ENCODE assay signal across 8 cellular contexts in the genomic region with DNA sequence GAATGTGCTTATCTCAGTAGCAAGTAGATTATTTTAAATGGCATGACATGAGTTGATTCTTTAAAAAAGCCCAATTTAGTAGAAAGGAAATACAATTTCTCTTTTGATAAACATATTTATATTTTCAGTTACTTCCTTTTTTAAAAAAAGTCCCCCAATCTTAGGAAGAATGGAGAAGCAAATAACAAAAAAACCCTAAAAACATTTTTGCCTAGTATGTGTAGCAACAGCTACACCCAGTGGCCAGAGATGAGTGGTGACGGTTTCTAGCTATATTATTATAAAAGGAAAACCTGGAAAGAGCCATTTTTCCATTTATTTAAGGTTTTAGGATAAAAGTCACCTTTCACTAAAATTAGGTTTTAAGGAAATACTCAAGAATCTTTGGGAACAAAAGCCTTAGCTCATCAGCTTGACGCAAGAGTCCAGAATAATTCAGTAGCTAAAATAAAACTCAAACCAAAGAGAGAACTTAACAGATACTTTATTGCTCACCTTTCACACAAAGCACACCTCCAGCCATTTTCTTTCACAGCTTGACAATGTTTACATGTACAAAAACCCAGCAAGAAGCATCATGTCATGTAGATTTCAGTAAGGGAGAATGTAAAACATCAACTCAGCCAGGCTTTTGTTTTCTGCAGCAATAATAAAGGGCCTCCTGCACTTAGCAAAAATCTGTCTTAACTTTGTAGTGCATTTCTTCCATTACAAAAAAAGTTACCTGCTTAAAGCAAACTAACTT. TPM values are rescaled to one million over a fixed set of nuclear protein-coding genes. Genes with fewer than 3 reads are reported as not detected.
DNase-seq lines count a peak whose midpoint lies in the region; ATAC-seq and TF ChIP-seq lines count a peak whose summit lies in the region.

No MANE protein-coding gene starts in this region.

- no peak for TF ChIP-seq POLR2A in right lobe of liver (IDR thresholded peaks at IDR 0.05)

- no peaks in the 10 kb centered on the region for H3K79me2 ChIP-seq in OCI-LY1 (ENCODE audit: insufficient read depth, low read length)

- no peaks in the 10 kb centered on the region for H3K9me3 ChIP-seq in OCI-LY1 (ENCODE audit: low read length)
- no peaks in the 10 kb centered on the region for H3K9me3 ChIP-seq in right lobe of liver

- no peak overlapping the region for H3K4me2 ChIP-seq in OCI-LY1 (ENCODE audit: low read length)

- peak; percentile 63 for ATAC-seq in HG02678 (IDR thresholded peaks at IDR 0.05; ENCODE audit: unreplicated experiment)
- ATAC-seq in right lobe of liver: peak; percentile 69 to 86 (median 80)
- no peak for ATAC-seq in GM21423 (IDR thresholded peaks at IDR 0.05; ENCODE audit: unreplicated experiment)

- H3F3A ChIP-seq in OCI-LY1 (ENCODE audit: insufficient read depth, low read length): peaks cover 13% of the 10 kb centered on the region; the same call in 1 of the 2 replicates

- peaks cover 12% of the 10 kb centered on the region for H3K4me1 ChIP-seq in OCI-LY1 (ENCODE audit: insufficient read depth, low read length, severe bottlenecking)
- no peaks in the 10 kb centered on the region for H3K4me1 ChIP-seq in right lobe of liver

- H3K27ac ChIP-seq in OCI-LY1 (ENCODE audit: low read depth, low read length, poor library complexity, severe bottlenecking) (no peak overlapping the region), right lobe of liver (no peak overlapping the region)

- 11% methylated on average over 2 of the region's 2 CpGs for WGBS in right lobe of liver (ENCODE audit: insufficient coverage, low coverage, low lambda C conversion rate, missing lambda C conversion rate)

- intact Hi-C loops in right lobe of liver (cut with DNase I): loop anchor here (10.0 kb wide), 1 partner anchor 169 kb away; no protein-coding TSS in a partner anchor

- H3K4me3 ChIP-seq in OCI-LY1 (ENCODE audit: low read depth, low read length, poor library complexity, severe bottlenecking) (no peak overlapping the region), right lobe of liver (no peak overlapping the region)

- H3K36me3 ChIP-seq in OCI-LY1 (ENCODE audit: insufficient read depth, low read length): peaks cover 59% of the 10 kb centered on the region
- peaks cover 0 to 20% (median 10%) of the 10 kb centered on the region in 4 donors for H3K36me3 ChIP-seq in right lobe of liver

- no peak overlapping the region for H2AFZ ChIP-seq in OCI-LY1 (ENCODE audit: low read length)

- peak; percentile 26 for DNase-seq in stimulated activated CD4-positive, alpha-beta T cell treated with anti-CD3 and anti-CD28 coated beads, Interleukin-4, amount 100 ng/mL, for 24 hours
- no peak for DNase-seq in stimulated activated CD4-positive, alpha-beta T cell treated with anti-CD3 and anti-CD28 coated beads, Interleukin-12 subunit alpha, Interleukin-12 subunit beta, amount 100 ng/mL, for 4 hours
- DNase-seq in cerebellar cortex (ENCODE audit: low spot score): peak; percentile 33
- DNase-seq in right lobe of liver: no peak
- DNase-seq in effector CD8-positive, alpha-beta T cell (lab: John Stamatoyannopoulos, UW): no peak

- peak; percentile 96 for TF ChIP-seq CTCF in OCI-LY1 (IDR thresholded peaks at IDR 0.05; ENCODE audit: low read length)
- TF ChIP-seq CTCF in right lobe of liver (IDR thresholded peaks at IDR 0.05): peak; percentile 73 to 86 (median 80)

- H3K27me3 ChIP-seq in OCI-LY1 (ENCODE audit: insufficient read depth, low read length) (no peaks in the 10 kb centered on the region), right lobe of liver (no peaks in the 10 kb centered on the region)

- no peaks in the 10 kb centered on the region for H4K20me1 ChIP-seq in OCI-LY1 (ENCODE audit: insufficient read depth, low read length)

- H3K9me2 ChIP-seq in OCI-LY1 (ENCODE audit: low read depth, low read length): no peaks in the 10 kb centered on the region

- H3K9ac ChIP-seq in OCI-LY1 (ENCODE audit: low read length): no peak overlapping the region

RNA-seq across cellular contexts. Expression of a gene that starts 15.7 kb away (rescaled TPM):
- 100 to 1,000 TPM in 1 of 6 experiments, 10 to 100 TPM in 5; 19.8 to 118 (median 28.0) TPM for total RNA-seq in right lobe of liver

Comparison
In these comparisons a context has a peak if more than half of its experiments do, and no peak if none do; other contexts are left out.
1. DNase-seq: peak in stimulated activated CD4-positive, alpha-beta T cell treated with anti-CD3 and anti-CD28 coated beads, Interleukin-4, amount 100 ng/mL, for 24 hours (single experiment) and cerebellar cortex (single experiment); none in stimulated activated CD4-positive, alpha-beta T cell treated with anti-CD3 and anti-CD28 coated beads, Interleukin-12 subunit alpha, Interleukin-12 subunit beta, amount 100 ng/mL, for 4 hours (single experiment), right lobe of liver (0 of 3) and effector CD8-positive, alpha-beta T cell (single experiment).